In the genomic region with DNA sequence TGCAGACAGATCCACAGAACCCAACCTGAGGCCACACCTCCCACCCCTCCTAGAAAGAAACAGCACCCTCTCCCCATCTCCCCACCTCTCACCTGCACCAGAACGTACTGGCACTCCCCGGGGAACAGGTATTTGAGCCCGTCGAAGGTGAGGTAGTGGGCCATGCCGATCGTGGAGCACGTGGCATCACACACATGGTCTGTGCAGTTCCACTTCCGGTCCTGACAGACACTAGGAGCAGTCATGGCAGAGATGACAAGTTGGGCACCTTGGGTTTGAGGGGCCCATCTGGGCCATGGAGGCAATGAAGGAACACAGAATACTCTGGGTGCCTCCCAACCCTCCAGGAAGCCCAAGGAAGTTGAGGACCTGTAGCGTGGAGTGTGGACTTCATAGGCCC, we compare ENCODE assay signal across 22 cellular contexts.
"Had no signal": no experiment of that assay in that cellular context is flagged by ENCODE, and none has a peak within 500 bp of the region (broad histone marks: within the 10 kb centered on the region; RNA-seq: fewer than 3 reads in every experiment).

No MANE protein-coding gene starts in this region.

- H3K4me3 ChIP-seq: MG63, SJSA1, SK-N-MC had no signal

- H3K4me1 ChIP-seq: SJSA1 had no signal

- H3K27me3 ChIP-seq: MG63, SJSA1 had no signal

- DNase-seq: IMR-90, Karpas-422, KG1, MG63, NCI-H1092, NCI-H1105 treated with DMSO at 0.1 percent for 48 hours, NCI-H1436, NCI-H187, NCI-H2029, NCI-H2081 treated with DMSO at 0.1 percent for 48 hours, NCI-H2171, NCI-H226, NCI-H446, NCI-H510A, NCI-H524 treated with DMSO at 0.1 percent for 48 hours, NCI-H69, NCI-H774, Right ventricle myocardium superior, RPMI8226, SIG-M5 had no signal

- H3K27ac ChIP-seq: SJSA1, SK-N-MC had no signal

- H3K9me3 ChIP-seq: MG63, SJSA1 had no signal

- H3K36me3 ChIP-seq: MG63, SJSA1 had no signal
